In the genomic region with DNA sequence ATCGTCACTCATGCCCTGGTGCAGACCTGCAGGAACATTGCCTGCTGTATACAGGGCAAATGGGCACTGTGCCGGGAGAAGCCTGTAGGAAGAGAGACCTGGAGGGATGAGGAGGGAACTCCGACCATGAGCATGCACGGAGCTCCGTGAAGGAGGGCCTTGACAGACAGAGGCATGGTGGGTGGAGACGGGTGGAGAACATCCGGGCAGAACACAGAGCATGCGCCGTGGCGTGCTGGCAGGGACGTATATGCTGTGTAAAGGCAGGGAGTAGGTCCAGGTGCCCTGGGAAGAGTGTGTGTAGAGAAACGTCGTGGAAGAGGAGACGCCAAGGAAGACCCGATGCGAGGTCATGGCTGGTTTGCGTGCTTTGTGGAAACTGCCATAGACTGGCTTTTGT, we compare ENCODE assay signal across 19 cellular contexts.
"Had no signal": no experiment of that assay in that cellular context is flagged by ENCODE, and none has a peak within 500 bp of the region (broad histone marks: within the 10 kb centered on the region; RNA-seq: fewer than 3 reads in every experiment).

No MANE protein-coding gene starts in this region.

- FAIRE-seq: RCC 7860 had no signal

- H3K9ac ChIP-seq: SK-N-SH had no signal

- H3K9me3 ChIP-seq: MG63, SK-N-SH had no signal

- DNase-seq: Karpas-422, KG1, MG63, NCI-H1092 treated with DMSO at 0.1 percent for 48 hours, NCI-H1436, NCI-H187, NCI-H2029, NCI-H2081 treated with DMSO at 0.1 percent for 48 hours, NCI-H2171, NCI-H226, NCI-H446, NCI-H510A, NCI-H524 treated with DMSO at 0.1 percent for 48 hours, NCI-H69, NCI-H774, Right ventricle myocardium superior, RPMI8226, SK-N-SH had no signal

- H3K27me3 ChIP-seq: MG63 had no signal

- H3K4me2 ChIP-seq: SK-N-SH had no signal

- H3K4me3 ChIP-seq: MG63 had no signal
